ENCODE assay signal across 8 cellular contexts in genomic region chr7:65251851-65252620, GRCh38.
DNase-seq lines count a peak whose midpoint lies in the region; ATAC-seq and TF ChIP-seq lines count a peak whose summit lies in the region.

No MANE protein-coding gene starts in this region.

- DNase-seq in A172 (ENCODE audit: low spot score) (peak; percentile 73), NCI-H82 (lab: John Stamatoyannopoulos, UW) (peak; percentile 97), glomerular visceral epithelial cell (ENCODE audit: extremely low spot score) (peak; percentile 30), neural crest cell (ENCODE audit: low read depth, low spot score) (peak; percentile 74)
- DNase-seq in activated T-helper 9 cell treated with anti-CD3 and anti-CD28 coated beads, Interleukin-2, amount 50 U/mL, for 16 hours (ENCODE audit: low read depth): peak; percentile 24

- no peaks in the 10 kb centered on the region for H3K9me3 Mint-ChIP-seq in neural crest cell

- H3K36me3 Mint-ChIP-seq in neural crest cell (ENCODE audit: low read depth): peaks cover 8% of the 10 kb centered on the region

- TF ChIP-seq CTCF in neural crest cell (conservative IDR thresholded peaks at IDR 0.05): no peak

- peaks cover 24% of the 10 kb centered on the region for H3K4me1 Mint-ChIP-seq in neural crest cell

- H3K27ac Mint-ChIP-seq in neural crest cell (ENCODE audit: unreplicated experiment): peak overlapping the region; percentile 86

- peak; percentile 80 for ATAC-seq in GM18517 (IDR thresholded peaks at IDR 0.05; ENCODE audit: unreplicated experiment)
- peak; percentile 55 for ATAC-seq in HG03342 (IDR thresholded peaks at IDR 0.05; ENCODE audit: unreplicated experiment)
- no peak for ATAC-seq in HG03025 (IDR thresholded peaks at IDR 0.05; ENCODE audit: low FRiP score, unreplicated experiment)

- H3K27me3 Mint-ChIP-seq in neural crest cell (ENCODE audit: low read depth): no peaks in the 10 kb centered on the region

- peak overlapping the region; percentile 93 for H3K4me3 Mint-ChIP-seq in neural crest cell

Comparison
In these comparisons a context has a peak if more than half of its experiments do, and no peak if none do; other contexts are left out.
1. DNase-seq: peak in every context shown above with its lines; median percentile 97 in NCI-H82; 74 in neural crest cell; 73 in A172; 30 in glomerular visceral epithelial cell; 24 in activated T-helper 9 cell treated with anti-CD3 and anti-CD28 coated beads, Interleukin-2, amount 50 U/mL, for 16 hours.